ENCODE assay signal across 23 cellular contexts in genomic region chr14:58813745-58814144, GRCh38.
"Had no signal": no experiment of that assay in that cellular context is flagged by ENCODE, and none has a peak within 500 bp of the region (broad histone marks: within the 10 kb centered on the region; RNA-seq: fewer than 3 reads in every experiment).

No MANE protein-coding gene starts in this region.

- H3K27me3 ChIP-seq: body of pancreas, hepatocyte, ovary, right atrium auricular region, tibial artery had no signal

- H3K4me1 Mint-ChIP-seq: activated CD8-positive, alpha-beta memory T cell treated with anti-CD3 and anti-CD28 coated beads, Interleukin-2, amount 10 ng/mL, durations not matched to agents 7 days and 5 days; activated naive CD4-positive, alpha-beta T cell treated with anti-CD3 and anti-CD28 coated beads, Interleukin-2, amount 50 U/mL, for 24 hours; naive thymus-derived CD8-positive, alpha-beta T cell; stimulated activated effector memory CD8-positive, alpha-beta T cell treated with anti-CD3 and anti-CD28 coated beads, Interleukin-12 subunit alpha, Interleukin-12 subunit beta, amount 100 ng/mL, for 72 hours; stimulated activated naive CD8-positive, alpha-beta T cell treated with anti-CD3 and anti-CD28 coated beads, Interleukin-15, amount 100 ng/mL, for 72 hours had no signal

- H3K9me3 Mint-ChIP-seq: activated CD8-positive, alpha-beta T cell treated with anti-CD3 and anti-CD28 coated beads for 36 hours; activated naive CD4-positive, alpha-beta T cell treated with anti-CD3 and anti-CD28 coated beads, Interleukin-2, amount 50 U/mL, for 24 hours; dendritic cell treated with granulocyte-macrophage colony-stimulating factor and Interleukin-4, amounts not matched to agents 40 ng/mL and 50 ng/mL, for 4 days; naive thymus-derived CD8-positive, alpha-beta T cell; stimulated activated effector memory CD8-positive, alpha-beta T cell treated with anti-CD3 and anti-CD28 coated beads, Interleukin-12 subunit alpha, Interleukin-12 subunit beta, amount 100 ng/mL, for 72 hours; stimulated activated naive CD8-positive, alpha-beta T cell treated with anti-CD3 and anti-CD28 coated beads, Interleukin-15, amount 100 ng/mL, for 72 hours had no signal

- H3K4me2 ChIP-seq: hepatocyte had no signal

- H3K27ac Mint-ChIP-seq: activated CD8-positive, alpha-beta memory T cell treated with anti-CD3 and anti-CD28 coated beads, Interleukin-2, amount 10 ng/mL, durations not matched to agents 7 days and 5 days; activated CD8-positive, alpha-beta T cell treated with anti-CD3 and anti-CD28 coated beads for 36 hours; activated naive CD4-positive, alpha-beta T cell treated with anti-CD3 and anti-CD28 coated beads, Interleukin-2, amount 50 U/mL, for 24 hours; dendritic cell treated with granulocyte-macrophage colony-stimulating factor and Interleukin-4, amounts not matched to agents 40 ng/mL and 50 ng/mL, for 4 days; naive thymus-derived CD8-positive, alpha-beta T cell; stimulated activated effector memory CD8-positive, alpha-beta T cell treated with anti-CD3 and anti-CD28 coated beads, Interleukin-12 subunit alpha, Interleukin-12 subunit beta, amount 100 ng/mL, for 72 hours; stimulated activated naive CD8-positive, alpha-beta T cell treated with anti-CD3 and anti-CD28 coated beads, Interleukin-15, amount 100 ng/mL, for 72 hours had no signal

- H3K4me1 ChIP-seq: left ventricle myocardium inferior, psoas muscle had no signal

- H3K36me3 Mint-ChIP-seq: activated CD8-positive, alpha-beta memory T cell treated with anti-CD3 and anti-CD28 coated beads, Interleukin-2, amount 10 ng/mL, durations not matched to agents 7 days and 5 days; naive thymus-derived CD8-positive, alpha-beta T cell; stimulated activated effector memory CD8-positive, alpha-beta T cell treated with anti-CD3 and anti-CD28 coated beads, Interleukin-12 subunit alpha, Interleukin-12 subunit beta, amount 100 ng/mL, for 72 hours had no signal

- H3K27ac ChIP-seq: body of pancreas, hepatocyte, left ventricle myocardium inferior, ovary, psoas muscle, right atrium auricular region, tibial artery had no signal

- H2AFZ ChIP-seq: hepatocyte had no signal

- H3K4me3 Mint-ChIP-seq: activated CD8-positive, alpha-beta memory T cell treated with anti-CD3 and anti-CD28 coated beads, Interleukin-2, amount 10 ng/mL, durations not matched to agents 7 days and 5 days; activated CD8-positive, alpha-beta T cell treated with anti-CD3 and anti-CD28 coated beads for 36 hours; activated naive CD4-positive, alpha-beta T cell treated with anti-CD3 and anti-CD28 coated beads, Interleukin-2, amount 50 U/mL, for 24 hours; dendritic cell treated with granulocyte-macrophage colony-stimulating factor and Interleukin-4, amounts not matched to agents 40 ng/mL and 50 ng/mL, for 4 days; naive thymus-derived CD8-positive, alpha-beta T cell; stimulated activated effector memory CD8-positive, alpha-beta T cell treated with anti-CD3 and anti-CD28 coated beads, Interleukin-12 subunit alpha, Interleukin-12 subunit beta, amount 100 ng/mL, for 72 hours; stimulated activated naive CD8-positive, alpha-beta T cell treated with anti-CD3 and anti-CD28 coated beads, Interleukin-15, amount 100 ng/mL, for 72 hours had no signal

- H3K79me2 ChIP-seq: hepatocyte had no signal

- H3K27me3 Mint-ChIP-seq: activated CD8-positive, alpha-beta T cell treated with anti-CD3 and anti-CD28 coated beads for 36 hours; activated naive CD4-positive, alpha-beta T cell treated with anti-CD3 and anti-CD28 coated beads, Interleukin-2, amount 50 U/mL, for 24 hours; dendritic cell treated with granulocyte-macrophage colony-stimulating factor and Interleukin-4, amounts not matched to agents 40 ng/mL and 50 ng/mL, for 4 days had no signal

- H3K9me3 ChIP-seq: body of pancreas, ovary, psoas muscle, right atrium auricular region, tibial artery had no signal

- DNase-seq: activated CD4-positive, alpha-beta T cell treated with anti-CD3 and anti-CD28 coated beads for 48 hours; activated CD8-positive, alpha-beta memory T cell treated with anti-CD3 and anti-CD28 coated beads, Interleukin-2, amount 10 ng/mL, durations not matched to agents 7 days and 5 days; activated CD8-positive, alpha-beta T cell treated with anti-CD3 and anti-CD28 coated beads for 36 hours; activated effector memory CD4-positive, alpha-beta T cell treated with anti-CD3 and anti-CD28 coated beads, Interleukin-2, amount 50 U/mL, for 16 hours; activated T-cell treated with anti-CD3 and anti-CD28 coated beads for 4 hours; anterior cingulate cortex; body of pancreas; effector CD4-positive, alpha-beta T cell; erythroblast; foreskin fibroblast; left ventricle myocardium inferior; naive thymus-derived CD8-positive, alpha-beta T cell; ovary; psoas muscle; stimulated activated CD4-positive, alpha-beta T cell treated with anti-CD3 and anti-CD28 coated beads, Interleukin-2, amount 100 ng/mL, for 24 hours; stimulated activated naive CD8-positive, alpha-beta T cell treated with anti-CD3 and anti-CD28 coated beads, Interleukin-15, amount 100 ng/mL, for 72 hours; tibial artery had no signal

- H3K36me3 ChIP-seq: left ventricle myocardium inferior, ovary, right atrium auricular region, tibial artery had no signal

- H3K4me3 ChIP-seq: body of pancreas, hepatocyte, left ventricle myocardium inferior, ovary, psoas muscle, right atrium auricular region, skin epidermis, tibial artery had no signal
